Comparison of ENCODE assay signal across 27 cellular contexts in the genomic region with DNA sequence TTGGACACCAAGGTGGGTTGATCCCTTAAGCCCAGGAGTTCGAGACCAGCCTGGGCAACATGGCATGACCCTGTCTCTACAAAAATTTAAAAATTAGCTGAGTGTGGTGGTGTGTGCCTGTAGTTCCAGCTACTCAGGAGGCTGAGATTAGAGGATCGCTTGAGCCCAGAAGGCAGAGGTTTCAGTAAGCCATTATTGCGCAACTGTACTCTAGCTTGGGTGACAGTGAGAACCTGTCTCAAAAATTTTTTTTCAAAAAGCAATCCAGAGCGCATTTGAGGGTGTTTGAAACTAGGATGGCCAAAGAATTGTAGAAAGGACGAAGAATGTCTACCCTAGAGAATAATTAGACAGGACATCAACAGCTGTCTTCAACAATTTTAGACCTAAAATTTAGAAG.
"Had no signal": no experiment of that assay in that cellular context is flagged by ENCODE, and none has a peak within 500 bp of the region (broad histone marks: within the 10 kb centered on the region; RNA-seq: fewer than 3 reads in every experiment).

No MANE protein-coding gene starts in this region.

- H3K4me1 Mint-ChIP-seq: activated CD4-positive, alpha-beta memory T cell treated with anti-CD3 and anti-CD28 coated beads, Interleukin-2, amount 10 ng/mL, durations not matched to agents 7 days and 5 days; activated CD4-positive, alpha-beta T cell treated with anti-CD3 and anti-CD28 coated beads, Interleukin-2, amount 10 ng/mL, durations not matched to agents 7 days and 5 days; activated T-helper 17 cell treated with anti-CD3 and anti-CD28 coated beads, Interleukin-2, amount 50 U/mL, for 72 hours; central memory CD8-positive, alpha-beta T cell; endodermal cell had no signal

- H3K36me3 Mint-ChIP-seq: activated naive CD8-positive, alpha-beta T cell had no signal

- H3K27ac ChIP-seq: brain microvascular endothelial cell, coronary artery, VCaP had no signal

- DNase-seq: activated CD4-positive, alpha-beta memory T cell treated with anti-CD3 and anti-CD28 coated beads, Interleukin-2, amount 10 ng/mL, durations not matched to agents 7 days and 5 days; activated CD4-positive, alpha-beta T cell treated with anti-CD3 and anti-CD28 coated beads for 1 hour; activated CD4-positive, alpha-beta T cell treated with anti-CD3 and anti-CD28 coated beads for 4 hours; activated CD4-positive, alpha-beta T cell treated with anti-CD3 and anti-CD28 coated beads, Interleukin-2, amount 10 ng/mL, durations not matched to agents 7 days and 5 days; activated CD4-positive, alpha-beta T cell treated with anti-CD3 and anti-CD28 coated beads, Interleukin-2, amount 50 U/mL, for 4 hours; activated effector memory CD4-positive, alpha-beta T cell treated with Interleukin-2 at 50 U/mL for 16 hours; activated gamma-delta T cell treated with Interleukin-2 at 50 U/mL for 16 hours; activated naive CD4-positive, alpha-beta T cell treated with anti-CD3 and anti-CD28 coated beads, Interleukin-2, amount 50 U/mL, for 16 hours; activated naive CD4-positive, alpha-beta T cell treated with Interleukin-2 at 50 U/mL for 16 hours; activated T-cell treated with anti-CD3 and anti-CD28 coated beads, Interleukin-2, amount 50 U/mL, for 4 hours; amniotic stem cell; anterior cingulate cortex; brain microvascular endothelial cell; dorsolateral prefrontal cortex; effector memory CD4-positive, alpha-beta T cell; endodermal cell; foreskin fibroblast; head of caudate nucleus; T-helper 2 cell had no signal

- H3K4me3 ChIP-seq: coronary artery, dorsolateral prefrontal cortex had no signal

- H3K36me3 ChIP-seq: brain microvascular endothelial cell had no signal

- H3K27me3 Mint-ChIP-seq: activated CD4-positive, alpha-beta memory T cell treated with anti-CD3 and anti-CD28 coated beads, Interleukin-2, amount 10 ng/mL, durations not matched to agents 7 days and 5 days; activated CD4-positive, alpha-beta T cell treated with anti-CD3 and anti-CD28 coated beads, Interleukin-2, amount 10 ng/mL, durations not matched to agents 7 days and 5 days; activated T-helper 17 cell treated with anti-CD3 and anti-CD28 coated beads, Interleukin-2, amount 50 U/mL, for 72 hours; dendritic cell treated with granulocyte-macrophage colony-stimulating factor and Interleukin-4, amounts not matched to agents 40 ng/mL and 50 ng/mL, for 4 days had no signal

- ATAC-seq: activated T-cell treated with anti-CD3 and anti-CD28 coated beads, Interleukin-2, amount 50 U/mL, for 4 hours; activated T-helper 17 cell treated with anti-CD3 and anti-CD28 coated beads, Interleukin-2, amount 50 U/mL, for 72 hours; esophagus mucosa; WTC11 had no signal

- H3K4me3 Mint-ChIP-seq: activated CD4-positive, alpha-beta memory T cell treated with anti-CD3 and anti-CD28 coated beads, Interleukin-2, amount 10 ng/mL, durations not matched to agents 7 days and 5 days; activated CD4-positive, alpha-beta T cell treated with anti-CD3 and anti-CD28 coated beads, Interleukin-2, amount 10 ng/mL, durations not matched to agents 7 days and 5 days; activated naive CD8-positive, alpha-beta T cell; activated T-cell treated with anti-CD3 and anti-CD28 coated beads, Interleukin-2, amount 50 U/mL, for 4 hours; activated T-helper 17 cell treated with anti-CD3 and anti-CD28 coated beads, Interleukin-2, amount 50 U/mL, for 72 hours; central memory CD8-positive, alpha-beta T cell; dendritic cell treated with granulocyte-macrophage colony-stimulating factor and Interleukin-4, amounts not matched to agents 40 ng/mL and 50 ng/mL, for 4 days; endodermal cell; WTC11 had no signal

- H3K27me3 ChIP-seq: brain microvascular endothelial cell had no signal

- H3K27ac Mint-ChIP-seq: activated CD4-positive, alpha-beta memory T cell treated with anti-CD3 and anti-CD28 coated beads, Interleukin-2, amount 10 ng/mL, durations not matched to agents 7 days and 5 days; activated CD4-positive, alpha-beta T cell treated with anti-CD3 and anti-CD28 coated beads, Interleukin-2, amount 10 ng/mL, durations not matched to agents 7 days and 5 days; activated naive CD8-positive, alpha-beta T cell; activated T-helper 17 cell treated with anti-CD3 and anti-CD28 coated beads, Interleukin-2, amount 50 U/mL, for 72 hours; dendritic cell treated with granulocyte-macrophage colony-stimulating factor and Interleukin-4, amounts not matched to agents 40 ng/mL and 50 ng/mL, for 4 days; endodermal cell; WTC11 had no signal
